ENCODE assay signal across 19 cellular contexts in the genomic region with DNA sequence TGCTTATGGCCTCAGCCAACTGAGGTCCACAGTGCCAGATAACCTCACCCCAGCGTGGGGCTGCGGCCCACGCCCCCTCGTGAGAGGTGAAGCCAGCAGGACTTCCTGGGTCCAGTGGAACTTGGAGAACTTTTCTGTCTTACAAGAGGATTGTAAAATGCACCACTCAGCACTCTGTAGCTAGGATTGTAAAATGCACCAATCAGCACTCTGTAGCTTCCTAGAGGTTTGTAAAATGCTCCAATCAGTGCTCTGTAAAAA.
DNase-seq lines count a peak whose midpoint lies in the region; ATAC-seq and TF ChIP-seq lines count a peak whose summit lies in the region.
"Had no signal": no experiment of that assay in that cellular context is flagged by ENCODE, and none has a peak within 500 bp of the region (broad histone marks: within the 10 kb centered on the region; RNA-seq: fewer than 3 reads in every experiment).

No MANE protein-coding gene starts in this region.

- H3K79me2 ChIP-seq in OCI-LY3 (ENCODE audit: low read length) (no peaks in the 10 kb centered on the region), mammary epithelial cell (ENCODE audit: insufficient read depth, low read length) (no peaks in the 10 kb centered on the region)

- dilution Hi-C loops in mammary epithelial cell (cut with HindIII; ENCODE audit: low sequenced_read_pairs), result no loop called here

- DNase-seq in activated naive CD8-positive, alpha-beta T cell treated with anti-CD3 and anti-CD28 coated beads for 36 hours, result no peak
- no peak for DNase-seq in GM20000 (ENCODE audit: low spot score)
- no peak for DNase-seq in mammary epithelial cell
- DNase-seq: BE2C; CD4-positive, alpha-beta T cell; COR-L47; DMS79; NCI-H1417; NCI-H1694 treated with DMSO at 0.1 percent for 48 hours; NCI-H2081 treated with DMSO at 0.1 percent for 48 hours; NCI-H2171 treated with DMSO at 0.1 percent for 48 hours; NCI-H524 treated with DMSO at 0.1 percent for 48 hours; OCI-M1 had no signal

- peak overlapping the region; percentile 81 for H3K27ac ChIP-seq in OCI-LY3 (ENCODE audit: low read length)
- H3K27ac ChIP-seq in mammary epithelial cell (ENCODE audit: insufficient read depth, low read depth, low read length), result no peak overlapping the region

- ATAC-seq in stimulated activated memory B cell treated with anti-CD40 and anti-IgM and Interleukin-4, amounts not matched to agents 10 μg/mL and 1 μg/mL and 100 μg/mL, for 72 hours, result no peak
- ATAC-seq in HG03565 (IDR thresholded peaks at IDR 0.05; ENCODE audit: unreplicated experiment), result no peak

- H3K9ac ChIP-seq in OCI-LY3 (ENCODE audit: low read length) (peak overlapping the region; percentile 58; the same call in 1 of the 2 replicates), mammary epithelial cell (ENCODE audit: insufficient read depth, low read length) (no peak overlapping the region)
- H3K9ac ChIP-seq: KMS-11 had no signal

- no peaks in the 10 kb centered on the region for H3K27me3 ChIP-seq in OCI-LY3 (ENCODE audit: low read depth, low read length)
- H3K27me3 ChIP-seq in mammary epithelial cell (ENCODE audit: insufficient read depth, low read length), result no peaks in the 10 kb centered on the region
- H3K27me3 ChIP-seq: BE2C had no signal

- no peaks in the 10 kb centered on the region for H3K36me3 Mint-ChIP-seq in activated naive CD8-positive, alpha-beta T cell
- peaks cover 18% of the 10 kb centered on the region for H3K36me3 Mint-ChIP-seq in activated naive CD8-positive, alpha-beta T cell treated with anti-CD3 and anti-CD28 coated beads for 36 hours
- H3K36me3 Mint-ChIP-seq in stimulated activated memory B cell treated with anti-CD40 and anti-IgM and Interleukin-4, amounts not matched to agents 10 μg/mL and 1 μg/mL and 100 μg/mL, for 72 hours, result no peaks in the 10 kb centered on the region

- no peak overlapping the region for H3K4me3 Mint-ChIP-seq in activated naive CD8-positive, alpha-beta T cell
- H3K4me3 Mint-ChIP-seq in activated naive CD8-positive, alpha-beta T cell treated with anti-CD3 and anti-CD28 coated beads for 36 hours, result no peak overlapping the region
- no peak overlapping the region for H3K4me3 Mint-ChIP-seq in stimulated activated memory B cell treated with anti-CD40 and anti-IgM and Interleukin-4, amounts not matched to agents 10 μg/mL and 1 μg/mL and 100 μg/mL, for 72 hours
- H3K4me3 Mint-ChIP-seq: CD4-positive, alpha-beta T cell had no signal

- H3K4me2 ChIP-seq in OCI-LY3 (ENCODE audit: low read length), result peak overlapping the region; percentile 85
- H3K4me2 ChIP-seq in mammary epithelial cell (ENCODE audit: insufficient read depth, low read depth, low read length), result no peak overlapping the region

- no peak overlapping the region for H2AFZ ChIP-seq in OCI-LY3 (ENCODE audit: low read depth, low read length)
- H2AFZ ChIP-seq in mammary epithelial cell (ENCODE audit: low read depth, low read length), result no peak overlapping the region

- H4K20me1 ChIP-seq in OCI-LY3 (ENCODE audit: insufficient read depth, low read length) (no peaks in the 10 kb centered on the region), mammary epithelial cell (ENCODE audit: insufficient read depth, low read length) (no peaks in the 10 kb centered on the region)

- H3K27me3 Mint-ChIP-seq in activated naive CD8-positive, alpha-beta T cell, result no peaks in the 10 kb centered on the region
- H3K27me3 Mint-ChIP-seq in activated naive CD8-positive, alpha-beta T cell treated with anti-CD3 and anti-CD28 coated beads for 36 hours, result no peaks in the 10 kb centered on the region
- no peaks in the 10 kb centered on the region for H3K27me3 Mint-ChIP-seq in stimulated activated memory B cell treated with anti-CD40 and anti-IgM and Interleukin-4, amounts not matched to agents 10 μg/mL and 1 μg/mL and 100 μg/mL, for 72 hours
- H3K27me3 Mint-ChIP-seq: CD4-positive, alpha-beta T cell had no signal

- H3K36me3 ChIP-seq in OCI-LY3 (replicated peaks; ENCODE audit: low read depth, low read length) (no peaks in the 10 kb centered on the region), mammary epithelial cell (ENCODE audit: insufficient read depth, low read length) (no peaks in the 10 kb centered on the region)
- H3K36me3 ChIP-seq: BE2C had no signal

- peaks cover 72% of the 10 kb centered on the region for H3K4me1 ChIP-seq in OCI-LY3 (ENCODE audit: low read length)
- H3K4me1 ChIP-seq in mammary epithelial cell (ENCODE audit: insufficient read depth, low read length), result no peaks in the 10 kb centered on the region
- H3K4me1 ChIP-seq: BE2C had no signal

- 100% methylated on average over 4 of the region's 4 CpGs for WGBS in mammary epithelial cell (ENCODE audit: low coverage, missing lambda C conversion rate)

- H3K4me3 ChIP-seq in GM12875 (ENCODE audit: low read depth, low read length), result peak overlapping the region; percentile 26
- peak overlapping the region; percentile 66 for H3K4me3 ChIP-seq in OCI-LY3 (ENCODE audit: low read length)
- no peak overlapping the region for H3K4me3 ChIP-seq in mammary epithelial cell (replicated peaks in 1 of 3; ENCODE audit: insufficient read depth in 1 of 3, low read depth in 2 of 3, low read length in 3 of 3)

- no TSS peak for BruUV-seq in mammary epithelial cell (replicated peaks; lab: Mats Ljungman, UMichigan)

- intact Hi-C loops in mammary epithelial cell (cut with micrococcal nuclease), result no loop called here

- peaks cover 49% of the 10 kb centered on the region for H3K4me1 Mint-ChIP-seq in activated naive CD8-positive, alpha-beta T cell (ENCODE audit: low read depth)
- H3K4me1 Mint-ChIP-seq in activated naive CD8-positive, alpha-beta T cell treated with anti-CD3 and anti-CD28 coated beads for 36 hours, result peaks cover 57% of the 10 kb centered on the region
- H3K4me1 Mint-ChIP-seq in stimulated activated memory B cell treated with anti-CD40 and anti-IgM and Interleukin-4, amounts not matched to agents 10 μg/mL and 1 μg/mL and 100 μg/mL, for 72 hours, result peaks cover 64% of the 10 kb centered on the region

- H3K9me3 Mint-ChIP-seq in activated naive CD8-positive, alpha-beta T cell (ENCODE audit: low read depth), result no peaks in the 10 kb centered on the region
- peaks cover 19% of the 10 kb centered on the region for H3K9me3 Mint-ChIP-seq in activated naive CD8-positive, alpha-beta T cell treated with anti-CD3 and anti-CD28 coated beads for 36 hours
- H3K9me3 Mint-ChIP-seq in stimulated activated memory B cell treated with anti-CD40 and anti-IgM and Interleukin-4, amounts not matched to agents 10 μg/mL and 1 μg/mL and 100 μg/mL, for 72 hours, result peaks cover 5% of the 10 kb centered on the region
- H3K9me3 Mint-ChIP-seq: CD4-positive, alpha-beta T cell had no signal

- TF ChIP-seq CTCF in GM12875 (IDR thresholded peaks at IDR 0.05; ENCODE audit: borderline replicate concordance, insufficient read depth, low read depth, low read length) (no peak), OCI-LY3 (IDR thresholded peaks at IDR 0.05; ENCODE audit: low read depth, low read length) (no peak), GM20000 (IDR thresholded peaks at IDR 0.05; ENCODE audit: extremely low read depth, missing control alignments) (no peak), mammary epithelial cell (conservative IDR thresholded peaks at IDR 0.05 in 1 of 2, IDR thresholded peaks at IDR 0.05 in 1 of 2; ENCODE audit: extremely low read depth in 1 of 2, insufficient read depth in 1 of 2, low read depth in 1 of 2, low read length in 2 of 2) (no peak)

- H3K9me3 ChIP-seq in OCI-LY3 (ENCODE audit: insufficient read depth, low read length) (no peaks in the 10 kb centered on the region; the same call in 1 of the 2 replicates), mammary epithelial cell (replicated peaks; ENCODE audit: insufficient read depth, low read length) (no peaks in the 10 kb centered on the region)

- H3K27ac Mint-ChIP-seq in activated naive CD8-positive, alpha-beta T cell, result peak overlapping the region; percentile 41
- no peak overlapping the region for H3K27ac Mint-ChIP-seq in activated naive CD8-positive, alpha-beta T cell treated with anti-CD3 and anti-CD28 coated beads for 36 hours
- H3K27ac Mint-ChIP-seq in stimulated activated memory B cell treated with anti-CD40 and anti-IgM and Interleukin-4, amounts not matched to agents 10 μg/mL and 1 μg/mL and 100 μg/mL, for 72 hours, result peak overlapping the region; percentile 94
- H3K27ac Mint-ChIP-seq: CD4-positive, alpha-beta T cell had no signal

- in situ Hi-C loops in mammary epithelial cell (cut with MboI; ENCODE audit: low sequenced_read_pairs in 2 of 2), result no loop called here

- CTCF ChIA-PET in mammary epithelial cell (lab: Charles Lee; ENCODE audit: low non-redundant PET), result no interaction called here

Comparison
In these comparisons a context has a peak if more than half of its experiments do, and no peak if none do; other contexts are left out.
1. H3K4me3 ChIP-seq: peak in GM12875 (single experiment) and OCI-LY3 (single experiment); none in mammary epithelial cell (0 of 3).